Comparison of ENCODE assay signal across 9 cellular contexts in genomic region chr6:34791842-34792604, GRCh38. TPM values are rescaled to one million over a fixed set of nuclear protein-coding genes. Genes with fewer than 3 reads are reported as not detected.
DNase-seq lines count a peak whose midpoint lies in the region; ATAC-seq, FAIRE-seq and TF ChIP-seq lines count a peak whose summit lies in the region.
"Had no signal": no experiment of that assay in that cellular context is flagged by ENCODE, and none has a peak within 500 bp of the region (broad histone marks: within the 10 kb centered on the region; RNA-seq: fewer than 3 reads in every experiment).

BLTP3A (plus strand) TSS chr6:34792083; CDS start chr6:34792251, 168 bp downstream.

- H2AFZ ChIP-seq in mesenchymal stem cell (ENCODE audit: low read depth, low read length): peak within 1 kb of the TSS; percentile 86

- H2BK12ac ChIP-seq in mesenchymal stem cell (ENCODE audit: low read length in 2 of 2): peak within 1 kb of the TSS; percentile 9 to 45

- WGBS in mesenchymal stem cell: under 1% methylated on average over 86 of the region's 93 CpGs

- no peak within 1 kb of the TSS for H2BK15ac ChIP-seq in mesenchymal stem cell (ENCODE audit: low read depth, poor library complexity, severe bottlenecking)

- POLR2A ChIA-PET in BJ (lab: Charles Lee): interaction anchor here (0.5 kb wide), 1 partner anchor 38 kb away, joined by 3 read pairs; no protein-coding TSS in a partner anchor
- POLR2A ChIA-PET in activated CD8-positive, alpha-beta T cell treated with anti-CD3 and anti-CD28 coated beads, Interleukin-2, amount 10 ng/mL, durations not matched to agents 7 days and 5 days (lab: Charles Lee): interaction anchor here (0.6 to 2.7 kb wide), 14 partner anchors 12 to 400 kb away, joined by 3 to 24 read pairs (median 4); partner anchors contain the start of genes ANKS1A, ILRUN, SNRPC and TAF11

- H4K91ac ChIP-seq in mesenchymal stem cell (ENCODE audit: low read length): peak within 1 kb of the TSS; percentile 18

- H3K4ac ChIP-seq in mesenchymal stem cell (ENCODE audit: low read depth in 1 of 2, low read length in 2 of 2): peak within 1 kb of the TSS; percentile 78 to 93

- peak within 1 kb of the TSS; percentile 91 for H3K9ac ChIP-seq in mesenchymal stem cell (ENCODE audit: low read length)

- peaks cover 4% of the 10 kb centered on the region for H3K36me3 Mint-ChIP-seq in activated CD8-positive, alpha-beta T cell treated with anti-CD3 and anti-CD28 coated beads, Interleukin-2, amount 10 ng/mL, durations not matched to agents 7 days and 5 days (ENCODE audit: low read depth)

- H3K4me1 ChIP-seq in effector memory CD4-positive, alpha-beta T cell (ENCODE audit: control insufficient read depth, insufficient read depth, low read length, poor library complexity, severe bottlenecking): peaks cover 8% of the 10 kb centered on the region
- H3K4me1 ChIP-seq in mesenchymal stem cell (ENCODE audit: control insufficient read depth, insufficient read depth, low read depth, low read length): peaks cover 4% of the 10 kb centered on the region

- H3K4me1 Mint-ChIP-seq in activated CD8-positive, alpha-beta T cell treated with anti-CD3 and anti-CD28 coated beads, Interleukin-2, amount 10 ng/mL, durations not matched to agents 7 days and 5 days (ENCODE audit: low read depth): peaks cover 20% of the 10 kb centered on the region

- TF ChIP-seq CTCF in BJ (IDR thresholded peaks at IDR 0.05; ENCODE audit: insufficient read depth, low read depth, low read length): no peak

- peaks cover 6% of the 10 kb centered on the region for H3K79me1 ChIP-seq in mesenchymal stem cell (replicated peaks; ENCODE audit: low read length, poor library complexity, severe bottlenecking)

- H3K27me3 ChIP-seq in BJ (ENCODE audit: control insufficient read depth, insufficient read depth, low read length): no peaks in the 10 kb centered on the region
- no peaks in the 10 kb centered on the region for H3K27me3 ChIP-seq in effector memory CD4-positive, alpha-beta T cell (replicated peaks; ENCODE audit: control insufficient read depth, insufficient read depth, low read length, poor library complexity, severe bottlenecking)
- no peaks in the 10 kb centered on the region for H3K27me3 ChIP-seq in mesenchymal stem cell (ENCODE audit: control insufficient read depth in 1 of 2, insufficient read depth in 1 of 2, low read length in 2 of 2)

- H3K4me2 ChIP-seq in mesenchymal stem cell (ENCODE audit: low read length, poor library complexity, severe bottlenecking): peak within 1 kb of the TSS; percentile 89

- H3K27me3 Mint-ChIP-seq in activated CD8-positive, alpha-beta T cell treated with anti-CD3 and anti-CD28 coated beads, Interleukin-2, amount 10 ng/mL, durations not matched to agents 7 days and 5 days (ENCODE audit: low read depth): no peaks in the 10 kb centered on the region

- H3K4me3 ChIP-seq in BJ (ENCODE audit: low read depth, low read length) (peak within 1 kb of the TSS; percentile 55), mesenchymal stem cell (ENCODE audit: insufficient read depth in 1 of 2, low read depth in 1 of 2, low read length in 2 of 2) (peak within 1 kb of the TSS; percentile 83 to 88)
- peak within 1 kb of the TSS; percentile 74 for H3K4me3 ChIP-seq in effector memory CD4-positive, alpha-beta T cell (ENCODE audit: insufficient read depth, low read depth, low read length, poor library complexity, severe bottlenecking)

- peak within 1 kb of the TSS; percentile 28 to 95 for H3K14ac ChIP-seq in mesenchymal stem cell (ENCODE audit: low read length in 2 of 2)

- H3K23ac ChIP-seq in mesenchymal stem cell (ENCODE audit: low read length in 2 of 2): peak within 1 kb of the TSS in 1 of 2 experiments; percentile 96

- peak within 1 kb of the TSS; percentile 59 for H4K8ac ChIP-seq in mesenchymal stem cell (ENCODE audit: low read length)

- H2BK120ac ChIP-seq in mesenchymal stem cell (ENCODE audit: low read depth, low read length): peak within 1 kb of the TSS; percentile 44

- H3K9me3 ChIP-seq in effector memory CD4-positive, alpha-beta T cell (ENCODE audit: control insufficient read depth, low read length): no peaks in the 10 kb centered on the region
- no peaks in the 10 kb centered on the region for H3K9me3 ChIP-seq in mesenchymal stem cell (ENCODE audit: control insufficient read depth, low read length)

- peak within 1 kb of the TSS; percentile 96 for H3K4me3 Mint-ChIP-seq in activated CD8-positive, alpha-beta T cell treated with anti-CD3 and anti-CD28 coated beads, Interleukin-2, amount 10 ng/mL, durations not matched to agents 7 days and 5 days

- H3K27ac Mint-ChIP-seq in activated CD8-positive, alpha-beta T cell treated with anti-CD3 and anti-CD28 coated beads, Interleukin-2, amount 10 ng/mL, durations not matched to agents 7 days and 5 days: peak within 1 kb of the TSS; percentile 96

- H3K9me3 Mint-ChIP-seq in activated CD8-positive, alpha-beta T cell treated with anti-CD3 and anti-CD28 coated beads, Interleukin-2, amount 10 ng/mL, durations not matched to agents 7 days and 5 days (ENCODE audit: insufficient read depth): no peaks in the 10 kb centered on the region

- H3K27ac ChIP-seq in effector memory CD4-positive, alpha-beta T cell (ENCODE audit: insufficient read depth, low read length, poor library complexity, severe bottlenecking): peak within 1 kb of the TSS; percentile 67
- H3K27ac ChIP-seq in mesenchymal stem cell (ENCODE audit: low read length, poor library complexity, severe bottlenecking): peak within 1 kb of the TSS; percentile 54

- H2AK5ac ChIP-seq in mesenchymal stem cell (ENCODE audit: low read length, severe bottlenecking): no peak within 1 kb of the TSS

- ATAC-seq in HG03460 (IDR thresholded peaks at IDR 0.05; ENCODE audit: unreplicated experiment): peak; percentile 78
- ATAC-seq in activated CD8-positive, alpha-beta T cell treated with anti-CD3 and anti-CD28 coated beads, Interleukin-2, amount 10 ng/mL, durations not matched to agents 7 days and 5 days: peak; percentile 95

- DNase-seq in BJ (ENCODE audit: low read depth) (no peak), GM19239 (ENCODE audit: insufficient read length, low spot score) (peak; percentile 96), NCI-H748 treated with DMSO at 0.1 percent for 48 hours (lab: John Stamatoyannopoulos, UW) (peak; percentile 77), mesenchymal stem cell (peak; percentile 67)
- DNase-seq in activated CD8-positive, alpha-beta T cell treated with anti-CD3 and anti-CD28 coated beads, Interleukin-2, amount 10 ng/mL, durations not matched to agents 7 days and 5 days: peak; percentile 79
- DNase-seq in effector memory CD4-positive, alpha-beta T cell: peak; percentile 39 to 57 (median 41)
- DNase-seq in stimulated activated CD8-positive, alpha-beta memory T cell treated with anti-CD3 and anti-CD28 coated beads, Interleukin-12 subunit alpha, Interleukin-12 subunit beta, amount 100 ng/mL, for 4 hours (ENCODE audit: low read depth): peak; percentile 71

- CTCF ChIA-PET in BJ (lab: Yijun Ruan, JAX): interaction anchor here (0.6 to 2.8 kb wide), 8 partner anchors 9 to 660 kb away, joined by 3 to 6 read pairs (median 3); partner anchors contain the start of gene FANCE
- CTCF ChIA-PET in activated CD8-positive, alpha-beta T cell treated with anti-CD3 and anti-CD28 coated beads, Interleukin-2, amount 10 ng/mL, durations not matched to agents 7 days and 5 days (lab: Charles Lee): interaction anchor here (0.7 to 1.6 kb wide), 16 partner anchors 9 to 543 kb away, joined by 3 to 13 read pairs (median 4); partner anchors contain the start of genes SNRPC and TAF11

- no peak within 1 kb of the TSS for H2BK5ac ChIP-seq in mesenchymal stem cell (ENCODE audit: low read depth, low read length, poor library complexity, severe bottlenecking)

- peak within 1 kb of the TSS; percentile 83 to 90 for H3K18ac ChIP-seq in mesenchymal stem cell (ENCODE audit: low read depth in 1 of 2, low read length in 2 of 2)

- peak; percentile 33 for FAIRE-seq in GM19239 (lab: Jason Lieb, UNC)
- FAIRE-seq: colon had no signal

- H3K36me3 ChIP-seq in BJ (ENCODE audit: control insufficient read depth, insufficient read depth, low read length) (no peaks in the 10 kb centered on the region), mesenchymal stem cell (ENCODE audit: control insufficient read depth in 1 of 2, insufficient read depth in 2 of 2, low read depth in 1 of 2, low read length in 2 of 2) (no peaks in the 10 kb centered on the region)
- H3K36me3 ChIP-seq in effector memory CD4-positive, alpha-beta T cell (ENCODE audit: control insufficient read depth, insufficient read depth, low read length): no peaks in the 10 kb centered on the region

RNA-seq across cellular contexts. Expression of gene BLTP3A, which starts in this region (rescaled TPM):
- 15.1 and 18.4 TPM in 2 replicates for polyA plus RNA-seq in BJ (2011; rRNA removed)
- polyA minus RNA-seq in BJ (2011; rRNA and poly(A)+ RNA removed): 25.6 and 35.5 TPM in 2 replicates
- total RNA-seq in activated CD8-positive, alpha-beta T cell treated with anti-CD3 and anti-CD28 coated beads, Interleukin-2, amount 10 ng/mL, durations not matched to agents 7 days and 5 days: 10 to 100 TPM; 11.8 to 11.9 TPM
- polyA plus RNA-seq in mesenchymal stem cell (2013, experiment 1 of 2): 3.9 TPM
- polyA plus RNA-seq in mesenchymal stem cell (2013, experiment 2 of 2): 3.7 TPM
